Comparison of ENCODE assay signal across 17 cellular contexts in the genomic region with DNA sequence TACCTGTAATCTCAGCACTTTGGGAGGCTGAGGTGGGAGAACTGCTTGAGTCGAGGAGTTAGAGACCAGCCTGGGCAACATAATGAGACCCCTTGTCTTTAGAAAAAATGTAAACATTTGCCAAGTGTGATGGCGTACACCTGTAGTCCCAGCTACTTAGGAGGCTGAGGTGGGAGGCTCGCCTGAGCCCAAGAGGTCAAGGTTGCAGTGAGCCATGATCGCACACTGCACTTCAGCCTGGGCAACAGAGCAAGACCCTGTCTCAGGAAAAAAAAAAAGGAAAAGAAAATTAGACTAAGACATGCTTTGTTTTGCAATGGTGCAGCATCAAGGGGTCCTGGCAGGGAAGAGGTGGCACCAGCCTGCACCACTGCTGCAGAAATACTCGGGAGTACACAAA. TPM values are rescaled to one million over a fixed set of nuclear protein-coding genes. Genes with fewer than 3 reads are reported as not detected.
"Had no signal": no experiment of that assay in that cellular context is flagged by ENCODE, and none has a peak within 500 bp of the region (broad histone marks: within the 10 kb centered on the region; RNA-seq: fewer than 3 reads in every experiment).

No MANE protein-coding gene starts in this region.

- ATAC-seq: left lobe of liver; stimulated activated naive CD8-positive, alpha-beta T cell treated with anti-CD3 and anti-CD28 coated beads, Interleukin-15, amount 100 ng/mL, for 72 hours; T-helper 17 cell had no signal

- FAIRE-seq: endometrium, frontal cortex, keratinocyte had no signal

- H3K27me3 Mint-ChIP-seq: progenitor cell of endocrine pancreas; stimulated activated naive CD8-positive, alpha-beta T cell treated with anti-CD3 and anti-CD28 coated beads, Interleukin-15, amount 100 ng/mL, for 72 hours; T-helper 17 cell had no signal

- H3K27ac Mint-ChIP-seq: activated T-helper 2 cell treated with anti-CD3 and anti-CD28 coated beads, Interferon-gamma antibody, Interleukin-2, Interleukin-4, amounts not matched to agents 10 μg/mL and 5 μg/mL and 100 μg/mL, durations not matched to agents 14 hours and 24 hours and 36 hours; progenitor cell of endocrine pancreas; T-helper 17 cell had no signal

- H3K4me3 Mint-ChIP-seq: stimulated activated naive CD8-positive, alpha-beta T cell treated with anti-CD3 and anti-CD28 coated beads, Interleukin-15, amount 100 ng/mL, for 72 hours; T-helper 17 cell had no signal

- H3K27me3 ChIP-seq: suprapubic skin, transverse colon had no signal

- DNase-seq: activated naive CD4-positive, alpha-beta T cell treated with Interleukin-2 at 50 U/mL for 16 hours; activated T-cell treated with anti-CD3 and anti-CD28 coated beads for 4 hours; anterior cingulate cortex; occipital lobe; stimulated activated naive CD8-positive, alpha-beta T cell treated with anti-CD3 and anti-CD28 coated beads, Interleukin-15, amount 100 ng/mL, for 72 hours; T-helper 17 cell; transverse colon; WERI-Rb-1 had no signal

- H3K4me3 ChIP-seq: coronary artery, suprapubic skin, transverse colon had no signal

- H3K36me3 ChIP-seq: transverse colon had no signal

- H3K9me3 ChIP-seq: suprapubic skin, transverse colon had no signal

- H3K9me3 Mint-ChIP-seq: activated T-helper 2 cell treated with anti-CD3 and anti-CD28 coated beads, Interferon-gamma antibody, Interleukin-2, Interleukin-4, amounts not matched to agents 10 μg/mL and 5 μg/mL and 100 μg/mL, durations not matched to agents 14 hours and 24 hours and 36 hours; stimulated activated naive CD8-positive, alpha-beta T cell treated with anti-CD3 and anti-CD28 coated beads, Interleukin-15, amount 100 ng/mL, for 72 hours had no signal

- H3K27ac ChIP-seq: coronary artery, suprapubic skin, transverse colon, WERI-Rb-1 had no signal

RNA-seq across cellular contexts. Expression of a gene that starts 16.8 kb away (rescaled TPM):
- polyA plus RNA-seq: neural cell had no signal
